Comparison of ENCODE assay signal across 8 cellular contexts in the genomic region with DNA sequence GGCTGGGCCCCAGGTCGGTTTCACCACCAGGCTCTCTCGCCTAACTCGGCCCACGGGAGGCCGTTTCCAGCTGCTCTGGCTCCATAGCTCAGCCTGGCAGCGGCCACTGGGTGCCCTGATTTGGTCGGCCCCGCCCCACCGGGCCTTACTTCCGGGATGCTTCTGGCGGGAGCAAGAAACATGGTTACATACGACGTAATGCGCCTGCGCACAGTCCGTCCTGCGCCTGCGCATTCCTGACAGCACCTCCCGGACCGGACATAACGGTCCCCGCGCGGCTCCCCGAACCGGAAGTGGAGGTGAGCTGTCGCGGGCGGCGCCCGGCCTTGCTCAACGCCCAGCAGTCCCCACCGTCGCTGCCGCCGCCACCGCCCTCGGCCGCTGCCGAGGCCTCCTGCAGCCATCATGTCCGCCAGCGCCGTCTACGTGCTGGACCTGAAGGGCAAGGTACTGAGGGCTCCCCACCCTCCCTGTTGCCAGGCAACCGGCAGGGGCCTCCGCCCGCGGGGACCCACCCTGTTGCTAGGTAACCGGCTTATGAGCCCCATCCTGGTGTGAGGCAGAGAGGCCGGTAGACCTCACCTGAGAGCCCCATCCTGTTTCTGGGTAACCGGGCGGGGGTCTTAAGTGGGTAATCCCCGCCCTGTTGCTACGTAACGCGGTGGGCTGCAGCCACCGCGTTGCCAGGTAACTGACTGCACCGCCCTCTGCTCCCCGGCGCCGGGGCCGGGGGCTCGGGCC.
DNase-seq lines count a peak whose midpoint lies in the region; ATAC-seq lines count a peak whose summit lies in the region.

TSS of gene AP1M1 (plus strand) at position 290 of the 741 bp plus-strand sequence. CDS start at position 406, 116 bp downstream.

- no peaks in the 10 kb centered on the region for H3K9me3 Mint-ChIP-seq in central memory CD8-positive, alpha-beta T cell

- no peaks in the 10 kb centered on the region for H3K27me3 Mint-ChIP-seq in central memory CD8-positive, alpha-beta T cell

- peaks cover 44% of the 10 kb centered on the region for H3K4me1 Mint-ChIP-seq in central memory CD8-positive, alpha-beta T cell

- peaks cover 24% of the 10 kb centered on the region for H3K36me3 Mint-ChIP-seq in central memory CD8-positive, alpha-beta T cell (ENCODE audit: insufficient read depth)

- H3K4me3 Mint-ChIP-seq in central memory CD8-positive, alpha-beta T cell = peak within 1 kb of the TSS; percentile 78

- DNase-seq in AG08396 (ENCODE audit: low spot score) (peak; percentile 98), NCI-H345 treated with DMSO at 0.1 percent for 48 hours (lab: John Stamatoyannopoulos, UW; ENCODE audit: unreplicated experiment) (peak; percentile 90), islet precursor cell (peak; percentile 98)
- DNase-seq in activated CD4-positive, CD25-positive, alpha-beta regulatory T cell treated with anti-CD3 and anti-CD28 coated beads, Interleukin-2, amount 50 U/mL, for 16 hours (ENCODE audit: low read depth, low spot score) = peak; percentile 96
- DNase-seq in central memory CD8-positive, alpha-beta T cell (ENCODE audit: low spot score in 2 of 2) = peak; percentile 95 to 98
- DNase-seq in stimulated activated CD4-positive, alpha-beta T cell treated with anti-CD3 and anti-CD28 coated beads, Interleukin-12 subunit alpha, Interleukin-12 subunit beta, amount 100 ng/mL, for 48 hours (ENCODE audit: low read depth in 2 of 3, low spot score in 1 of 3) = peak; percentile 98

- peak within 1 kb of the TSS; percentile 94 for H3K27ac Mint-ChIP-seq in central memory CD8-positive, alpha-beta T cell (ENCODE audit: low read depth)

- ATAC-seq in GM19023 (IDR thresholded peaks at IDR 0.05; ENCODE audit: unreplicated experiment) = peak; percentile 85
- peak; percentile 90 for ATAC-seq in HG03280 (IDR thresholded peaks at IDR 0.05; ENCODE audit: unreplicated experiment)
- peak; percentile 83 for ATAC-seq in central memory CD8-positive, alpha-beta T cell (replicated peaks; ENCODE audit: extremely low read depth, poor library complexity, severe bottlenecking)

Comparison
In these comparisons a context has a peak if more than half of its experiments do, and no peak if none do; other contexts are left out.
1. Peak in every context shown above with its lines: DNase-seq and ATAC-seq.